12 cellular contexts compared by ENCODE assay signal in genomic region chr11:73971175-73971719, GRCh38. TPM values are rescaled to one million over a fixed set of nuclear protein-coding genes. Genes with fewer than 3 reads are reported as not detected.
DNase-seq lines count a peak whose midpoint lies in the region; ATAC-seq, FAIRE-seq and TF ChIP-seq lines count a peak whose summit lies in the region.
"Had no signal": no experiment of that assay in that cellular context is flagged by ENCODE, and none has a peak within 500 bp of the region (broad histone marks: within the 10 kb centered on the region; RNA-seq: fewer than 3 reads in every experiment).

No MANE protein-coding gene starts in this region.

- H3K27me3 Mint-ChIP-seq in activated naive CD4-positive, alpha-beta T cell treated with anti-CD3 and anti-CD28 coated beads for 36 hours (ENCODE audit: low read depth): no peaks in the 10 kb centered on the region
- no peaks in the 10 kb centered on the region for H3K27me3 Mint-ChIP-seq in stimulated activated naive CD8-positive, alpha-beta T cell treated with anti-CD3 and anti-CD28 coated beads, Interleukin-15, amount 100 ng/mL, for 72 hours

- H3K9me3 ChIP-seq in GM12878 (replicated peaks; ENCODE audit: control insufficient read depth, insufficient read depth, low read length): no peaks in the 10 kb centered on the region

- TF ChIP-seq RAD21 in GM12878 (IDR thresholded peaks at IDR 0.05; ENCODE audit: insufficient read depth, low read depth, low read length): no peak

- no peaks in the 10 kb centered on the region for H4K20me1 ChIP-seq in GM12878 (ENCODE audit: control insufficient read depth, insufficient read depth)

- TF ChIP-seq CTCF in GM12878 (IDR thresholded peaks at IDR 0.05 in 2 of 3, conservative IDR thresholded peaks at IDR 0.05 in 1 of 3; ENCODE audit: control insufficient read depth in 2 of 3, extremely low read depth in 1 of 3, insufficient read depth in 1 of 3, low read depth in 3 of 3, low read length in 3 of 3): no peak

- H3K36me3 ChIP-seq in GM12878 (ENCODE audit: control insufficient read depth in 2 of 2, insufficient read depth in 2 of 2, low read length in 1 of 2): peaks cover 10 to 12% of the 10 kb centered on the region in 2 experiments; a peak in 3 of 4 replicates

- peak overlapping the region; percentile 77 for H3K27ac Mint-ChIP-seq in activated naive CD4-positive, alpha-beta T cell treated with anti-CD3 and anti-CD28 coated beads for 36 hours
- peak overlapping the region; percentile 51 to 73 for H3K27ac Mint-ChIP-seq in stimulated activated naive CD8-positive, alpha-beta T cell treated with anti-CD3 and anti-CD28 coated beads, Interleukin-15, amount 100 ng/mL, for 72 hours

- no TSS peak for BruUV-seq in GM12878 (replicated peaks; lab: Mats Ljungman, UMichigan)

- SMC1A ChIA-PET in GM12878 (lab: Charles Lee; ENCODE audit: uncharacterized antibody, unreplicated experiment): interaction anchor here (0.8 to 2.7 kb wide), 4 partner anchors 7 to 407 kb away, joined by 3 to 7 read pairs (median 4); no protein-coding TSS in a partner anchor

- CTCF ChIA-PET in activated naive CD4-positive, alpha-beta T cell treated with anti-CD3 and anti-CD28 coated beads for 36 hours (lab: Charles Lee): interaction anchor here (0.6 to 1.9 kb wide), 3 partner anchors 26 to 812 kb away, joined by 3 to 5 read pairs (median 4); no protein-coding TSS in a partner anchor
- CTCF ChIA-PET in GM12878 (lab: Yijun Ruan, JAX): interaction anchor here (1.6 to 2.5 kb wide), 2 partner anchors 9 to 285 kb away, joined by 5 to 7 read pairs; no protein-coding TSS in a partner anchor

- H3K36me3 Mint-ChIP-seq in activated naive CD4-positive, alpha-beta T cell treated with anti-CD3 and anti-CD28 coated beads for 36 hours (ENCODE audit: low read depth): peaks cover 17% of the 10 kb centered on the region

- H3K27me3 ChIP-seq in GM12878 (replicated peaks in 1 of 2; ENCODE audit: control insufficient read depth in 2 of 2, insufficient read depth in 2 of 2, low read length in 1 of 2): no peaks in the 10 kb centered on the region

- peaks cover 83% of the 10 kb centered on the region for H3K4me1 Mint-ChIP-seq in activated naive CD4-positive, alpha-beta T cell treated with anti-CD3 and anti-CD28 coated beads for 36 hours (ENCODE audit: low read depth)
- peaks cover 90% of the 10 kb centered on the region for H3K4me1 Mint-ChIP-seq in stimulated activated naive CD8-positive, alpha-beta T cell treated with anti-CD3 and anti-CD28 coated beads, Interleukin-15, amount 100 ng/mL, for 72 hours

- intact Hi-C loops in activated naive CD4-positive, alpha-beta T cell treated with anti-CD3 and anti-CD28 coated beads for 36 hours (cut with micrococcal nuclease): no loop called here
- intact Hi-C loops in GM12878 (cut with micrococcal nuclease; ENCODE audit: unreplicated experiment): no loop called here

- TF ChIP-seq EP300 in GM12878 (IDR thresholded peaks at IDR 0.05; ENCODE audit: borderline replicate concordance in 1 of 2, control insufficient read depth in 1 of 2, low read depth in 2 of 2, low read length in 2 of 2): no peak

- H3K4me2 ChIP-seq in GM12878 (ENCODE audit: control insufficient read depth, insufficient read depth): no peak overlapping the region

- peaks cover 9% of the 10 kb centered on the region for H3K4me1 ChIP-seq in GM12878 (ENCODE audit: control insufficient read depth, insufficient read depth, low read length)

- no peaks in the 10 kb centered on the region for H3K79me2 ChIP-seq in GM12878 (ENCODE audit: control insufficient read depth, insufficient read depth, low read length)

- in situ Hi-C loops in GM12878 (cut with MboI): no loop called here

- H3K4me3 ChIP-seq in GM12878: no peak overlapping the region

- RAD21 ChIA-PET in GM12878 (lab: Charles Lee; ENCODE audit: unreplicated experiment): no interaction called here

- no peak for DNase-seq in activated naive CD4-positive, alpha-beta T cell treated with anti-CD3 and anti-CD28 coated beads for 36 hours
- no peak for DNase-seq in activated naive CD4-positive, alpha-beta T cell treated with anti-CD3 and anti-CD28 coated beads, Interleukin-2, amount 50 U/mL, for 16 hours
- DNase-seq in MV-4-11 (lab: John Stamatoyannopoulos, UW) (peak; percentile 25), GM12878 (ENCODE audit: low read depth, low spot score) (no peak), NCI-H748 treated with DMSO at 0.1 percent for 48 hours (lab: John Stamatoyannopoulos, UW) (no peak)
- no peak for DNase-seq in stimulated activated naive CD8-positive, alpha-beta T cell treated with anti-CD3 and anti-CD28 coated beads, Interleukin-15, amount 100 ng/mL, for 72 hours
- DNase-seq: NCI-H524; stimulated activated CD4-positive, alpha-beta T cell treated with anti-CD3 and anti-CD28 coated beads, Interleukin-12 subunit alpha, Interleukin-12 subunit beta, amount 100 ng/mL, for 4 hours had no signal

- no peak overlapping the region for H2AFZ ChIP-seq in GM12878 (ENCODE audit: control insufficient read depth, low read depth, low read length)

- H3K9me3 Mint-ChIP-seq in activated naive CD4-positive, alpha-beta T cell treated with anti-CD3 and anti-CD28 coated beads for 36 hours: no peaks in the 10 kb centered on the region
- H3K9me3 Mint-ChIP-seq in stimulated activated naive CD8-positive, alpha-beta T cell treated with anti-CD3 and anti-CD28 coated beads, Interleukin-15, amount 100 ng/mL, for 72 hours: no peaks in the 10 kb centered on the region

- no peak; the same call in 2 of the 3 replicates for ATAC-seq in GM12878
- ATAC-seq in stimulated activated naive CD8-positive, alpha-beta T cell treated with anti-CD3 and anti-CD28 coated beads, Interleukin-15, amount 100 ng/mL, for 72 hours: no peak
- no peak for ATAC-seq in HG03520 (IDR thresholded peaks at IDR 0.05; ENCODE audit: unreplicated experiment)
- ATAC-seq in GM21360 (IDR thresholded peaks at IDR 0.05; ENCODE audit: unreplicated experiment): no peak

- POLR2A ChIA-PET in GM12878 (lab: Charles Lee): interaction anchor here (2.8 kb wide), 1 partner anchor 9 kb away, joined by 16 read pairs; no protein-coding TSS in a partner anchor

- 79% methylated on average over 6 of the region's 6 CpGs for WGBS in GM12878 (ENCODE audit: insufficient coverage, insufficient replicate concordance, low lambda C conversion rate, missing lambda C conversion rate)

- no peak overlapping the region for H3K9ac ChIP-seq in GM12878 (ENCODE audit: control insufficient read depth, insufficient read depth, low read length)

- no peak for FAIRE-seq in GM12878 (lab: Jason Lieb, UNC)

- no peak overlapping the region for H3K27ac ChIP-seq in GM12878 (ENCODE audit: control insufficient read depth, insufficient read depth)

- no peak overlapping the region for H3K4me3 Mint-ChIP-seq in activated naive CD4-positive, alpha-beta T cell treated with anti-CD3 and anti-CD28 coated beads for 36 hours
- H3K4me3 Mint-ChIP-seq in stimulated activated naive CD8-positive, alpha-beta T cell treated with anti-CD3 and anti-CD28 coated beads, Interleukin-15, amount 100 ng/mL, for 72 hours: peak overlapping the region in 1 of 2 donors; percentile 22

- TF ChIP-seq POLR2A in GM12878 (IDR thresholded peaks at IDR 0.05; ENCODE audit: low read depth, low read length): peak; percentile 83

RNA-seq across cellular contexts. Expression of gene UCP2, which starts 11.4 kb away (rescaled TPM):
- total RNA-seq in activated naive CD4-positive, alpha-beta T cell treated with anti-CD3 and anti-CD28 coated beads for 36 hours: 100 to 1,000 TPM; 149 to 157 TPM
- total RNA-seq in GM12878 (2013; cell fraction: nucleolus; rRNA removed): 59.6 and 64.1 TPM in 2 replicates
- total RNA-seq in GM12878 (2014; rRNA removed): 31.1 and 34.0 TPM in 2 replicates
- total RNA-seq in GM12878 (2014; rRNA removed; fragmentation: Illumina TruSeq; extraction: Trizol): 32.9 and 36.0 TPM in 2 replicates
- 224 and 237 TPM in 2 replicates for total RNA-seq in GM12878 (2021)
- polyA plus RNA-seq in GM12878 (2011; ENCODE audit: low read depth): 127 TPM
- 27.6 and 52.2 TPM in 2 replicates for polyA plus RNA-seq in GM12878 (2011; rRNA removed)
- 146 and 147 TPM in 2 replicates for polyA plus RNA-seq in GM12878 (2011; cell fraction: cytosol; rRNA removed)
- polyA plus RNA-seq in GM12878 (2011; cell fraction: nucleus; rRNA removed): 71.7 and 83.1 TPM in 2 replicates
- 196 and 231 TPM in 2 replicates for polyA plus RNA-seq in GM12878 (2012)
- polyA plus RNA-seq in GM12878 (2014; fragmentation: Illumina TruSeq; extraction: Trizol): 122 and 187 TPM in 2 replicates
- polyA plus RNA-seq in GM12878 (2014; fragmentation: Nextera tagmentation; extraction: Ambion mirVana): 100 to 1,000 TPM; 122 to 134 TPM
- 158 and 175 TPM in 2 replicates for polyA plus RNA-seq in GM12878 (2014; rRNA removed)
- polyA plus RNA-seq in GM12878 (2016; fragmentation: Nextera tagmentation; extraction: Ambion mirVana): 100 to 1,000 TPM; 228 to 248 TPM
- polyA minus RNA-seq in GM12878 (2011; rRNA and poly(A)+ RNA removed): 116 and 196 TPM in 2 replicates
- 109 TPM in 2 replicates for polyA minus RNA-seq in GM12878 (2011; cell fraction: cytosol; rRNA and poly(A)+ RNA removed)
- polyA minus RNA-seq in GM12878 (2011; cell fraction: nucleus; rRNA and poly(A)+ RNA removed): 77.9 and 115 TPM in 2 replicates

RNA-seq across cellular contexts. Expression of gene DNAJB13, which starts 20.4 kb away (rescaled TPM):
- total RNA-seq in activated naive CD4-positive, alpha-beta T cell treated with anti-CD3 and anti-CD28 coated beads for 36 hours: under 1 TPM in 1 of 2 experiments, not detected in 1; 0.26 TPM
- 0.56 and 0.61 TPM in 2 replicates for total RNA-seq in GM12878 (2013; cell fraction: nucleolus; rRNA removed)
- total RNA-seq in GM12878 (2014; rRNA removed) (not detected in 2 replicates), GM12878 (2014; rRNA removed; fragmentation: Illumina TruSeq; extraction: Trizol) (not detected in 2 replicates), GM12878 (2021) (not detected in 2 replicates)
- not detected for polyA plus RNA-seq in GM12878 (2011; ENCODE audit: low read depth)
- polyA plus RNA-seq in GM12878 (2011; rRNA removed) (0.76 and 0.86 TPM in 2 replicates), GM12878 (2014; fragmentation: Illumina TruSeq; extraction: Trizol) (0.07 TPM in 1 of 2 replicates, not detected in the other), GM12878 (2014; fragmentation: Nextera tagmentation; extraction: Ambion mirVana) (not detected), GM12878 (2014; rRNA removed) (0.15 TPM in 1 of 2 replicates, not detected in the other), GM12878 (2016; fragmentation: Nextera tagmentation; extraction: Ambion mirVana) (not detected)
- polyA plus RNA-seq in GM12878 (2011; cell fraction: cytosol; rRNA removed): 0.33 and 0.34 TPM in 2 replicates
- 1.1 and 1.3 TPM in 2 replicates for polyA plus RNA-seq in GM12878 (2011; cell fraction: nucleus; rRNA removed)
- polyA plus RNA-seq in GM12878 (2012): 0.14 and 0.26 TPM in 2 replicates
- polyA minus RNA-seq in GM12878 (2011; rRNA and poly(A)+ RNA removed): 0.21 TPM in 1 of 2 replicates, not detected in the other
- not detected in 2 replicates for polyA minus RNA-seq in GM12878 (2011; cell fraction: cytosol; rRNA and poly(A)+ RNA removed)
- polyA minus RNA-seq in GM12878 (2011; cell fraction: nucleus; rRNA and poly(A)+ RNA removed): 0.60 TPM in 1 of 2 replicates, not detected in the other
- total RNA-seq: osteocyte had no signal
- polyA plus RNA-seq: liver had no signal

RNA-seq across cellular contexts. Expression of gene UCP3, which starts 37.6 kb away (rescaled TPM):
- under 1 TPM; 0.32 to 0.83 TPM for total RNA-seq in activated naive CD4-positive, alpha-beta T cell treated with anti-CD3 and anti-CD28 coated beads for 36 hours
- total RNA-seq in GM12878 (2013; cell fraction: nucleolus; rRNA removed): 4.5 and 7.8 TPM in 2 replicates
- total RNA-seq in GM12878 (2014; rRNA removed) (0.71 and 1.4 TPM in 2 replicates), GM12878 (2014; rRNA removed; fragmentation: Illumina TruSeq; extraction: Trizol) (0.88 and 0.94 TPM in 2 replicates), GM12878 (2021) (1.1 and 1.6 TPM in 2 replicates)
- 0.58 TPM for polyA plus RNA-seq in GM12878 (2011; ENCODE audit: low read depth)
- polyA plus RNA-seq in GM12878 (2011; rRNA removed) (0.53 and 1.2 TPM in 2 replicates), GM12878 (2014; fragmentation: Illumina TruSeq; extraction: Trizol) (0.14 and 0.94 TPM in 2 replicates), GM12878 (2014; fragmentation: Nextera tagmentation; extraction: Ambion mirVana) (under 1 TPM; 0.02 to 0.19 TPM), GM12878 (2014; rRNA removed) (1.5 and 1.9 TPM in 2 replicates), GM12878 (2016; fragmentation: Nextera tagmentation; extraction: Ambion mirVana) (under 1 TPM; 0.23 to 0.58 TPM)
- 0.58 and 0.89 TPM in 2 replicates for polyA plus RNA-seq in GM12878 (2011; cell fraction: cytosol; rRNA removed)
- polyA plus RNA-seq in GM12878 (2011; cell fraction: nucleus; rRNA removed): 4.3 and 7.3 TPM in 2 replicates
- 0.66 and 0.85 TPM in 2 replicates for polyA plus RNA-seq in GM12878 (2012)
- 0.66 and 2.3 TPM in 2 replicates for polyA minus RNA-seq in GM12878 (2011; rRNA and poly(A)+ RNA removed)
- polyA minus RNA-seq in GM12878 (2011; cell fraction: cytosol; rRNA and poly(A)+ RNA removed): 1.7 TPM in 1 of 2 replicates, not detected in the other
- 3.0 and 5.2 TPM in 2 replicates for polyA minus RNA-seq in GM12878 (2011; cell fraction: nucleus; rRNA and poly(A)+ RNA removed)
